ENCODE assay signal across 8 cellular contexts in the genomic region with DNA sequence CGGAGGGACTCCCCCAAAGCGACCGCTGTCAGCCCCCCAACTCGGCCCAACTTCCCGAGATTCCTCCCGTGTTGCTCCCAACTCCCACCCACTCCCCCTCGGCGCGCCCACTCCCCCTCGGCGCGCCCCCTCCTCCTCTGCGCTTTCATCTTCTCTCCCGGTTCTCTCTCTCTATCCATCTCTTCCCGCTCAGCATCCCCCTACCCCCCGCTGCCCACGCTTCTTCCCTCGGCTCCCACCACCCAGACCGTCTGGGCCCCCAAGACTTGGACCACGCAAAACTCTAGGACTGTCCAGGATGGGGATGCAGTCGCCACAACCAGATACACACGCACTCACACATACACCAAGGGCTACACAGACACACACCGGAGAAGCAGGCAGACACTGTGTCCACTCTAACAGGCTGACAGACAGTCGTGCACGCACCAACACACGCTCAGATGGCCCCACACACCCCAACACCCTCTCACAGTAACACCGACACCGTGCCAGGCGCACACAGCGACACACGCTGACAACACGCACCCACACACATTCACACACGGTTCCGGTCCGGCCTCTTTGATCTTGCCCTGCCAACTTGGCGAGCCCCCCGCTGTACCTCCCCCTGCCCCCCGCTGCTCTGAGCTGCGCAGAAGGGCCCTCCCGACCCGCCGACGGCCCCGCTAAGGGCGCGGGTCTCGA. TPM values are rescaled to one million over a fixed set of nuclear protein-coding genes. Genes with fewer than 3 reads are reported as not detected.
DNase-seq lines count a peak whose midpoint lies in the region; ATAC-seq, FAIRE-seq and TF ChIP-seq lines count a peak whose summit lies in the region.

No MANE protein-coding gene starts in this region.

- H3K27ac ChIP-seq in heart right ventricle, result no peak overlapping the region
- H3K27ac ChIP-seq in rectal smooth muscle tissue (ENCODE audit: low read depth, low read length), result no peak overlapping the region

- WGBS in heart right ventricle, 2 donors, result 4 to 6% methylated on average over 47 of the region's 47 CpGs

- H3K4me3 ChIP-seq in heart right ventricle, result peak overlapping the region in 9 of 10 donors; percentile 44 to 65 (median 55)
- H3K4me3 ChIP-seq in rectal smooth muscle tissue (ENCODE audit: low read length), result peak overlapping the region; percentile 53

- H3K36me3 Mint-ChIP-seq in T-helper 1 cell treated with Interleukin-12 subunit alpha and Interleukin-12 subunit beta and Interleukin-4 antibody, amounts not matched to agents 30 μg/mL and 1 μg/mL, for 36 hours (ENCODE audit: low read depth), result peaks cover 2% of the 10 kb centered on the region

- H3K27ac Mint-ChIP-seq in T-helper 1 cell treated with Interleukin-12 subunit alpha and Interleukin-12 subunit beta and Interleukin-4 antibody, amounts not matched to agents 30 μg/mL and 1 μg/mL, for 36 hours, result peak overlapping the region; percentile 26

- peaks cover 74% of the 10 kb centered on the region for H3K27me3 Mint-ChIP-seq in T-helper 1 cell treated with Interleukin-12 subunit alpha and Interleukin-12 subunit beta and Interleukin-4 antibody, amounts not matched to agents 30 μg/mL and 1 μg/mL, for 36 hours (ENCODE audit: low read depth)

- intact Hi-C loops in heart right ventricle (cut with DNase I), result loop anchor here in 5 of 10 donors (1.0 to 10.0 kb wide), 5 partner anchors 20 to 821 kb away; no protein-coding TSS in a partner anchor

- H3K36me3 ChIP-seq in heart right ventricle (no peaks in the 10 kb centered on the region), rectal smooth muscle tissue (ENCODE audit: control insufficient read depth, insufficient read depth, low read length) (no peaks in the 10 kb centered on the region)

- no peak for ATAC-seq in heart right ventricle
- no peak for ATAC-seq in GM19463 (IDR thresholded peaks at IDR 0.05; ENCODE audit: unreplicated experiment)

- H3K9me3 Mint-ChIP-seq in T-helper 1 cell treated with Interleukin-12 subunit alpha and Interleukin-12 subunit beta and Interleukin-4 antibody, amounts not matched to agents 30 μg/mL and 1 μg/mL, for 36 hours, result no peaks in the 10 kb centered on the region

- peaks cover 5% of the 10 kb centered on the region for H3K4me1 Mint-ChIP-seq in T-helper 1 cell treated with Interleukin-12 subunit alpha and Interleukin-12 subunit beta and Interleukin-4 antibody, amounts not matched to agents 30 μg/mL and 1 μg/mL, for 36 hours (ENCODE audit: low read depth)

- no peak overlapping the region for H3K9ac ChIP-seq in rectal smooth muscle tissue (ENCODE audit: low read length)

- H3K9me3 ChIP-seq in heart right ventricle, result no peaks in the 10 kb centered on the region

- H3K4me3 Mint-ChIP-seq in T-helper 1 cell treated with Interleukin-12 subunit alpha and Interleukin-12 subunit beta and Interleukin-4 antibody, amounts not matched to agents 30 μg/mL and 1 μg/mL, for 36 hours, result peak overlapping the region; percentile 41

- DNase-seq in GM20000 (ENCODE audit: low spot score), result peak; percentile 57
- DNase-seq in heart right ventricle, result no peak
- DNase-seq in MV-4-11 (lab: John Stamatoyannopoulos, UW), result no peak
- no peak for DNase-seq in foreskin melanocyte
- no peak for DNase-seq in GM19239 (ENCODE audit: insufficient read length, low spot score)

- TF ChIP-seq CTCF in GM20000 (IDR thresholded peaks at IDR 0.05; ENCODE audit: extremely low read depth, missing control alignments) (no peak), heart right ventricle (IDR thresholded peaks at IDR 0.05) (no peak)

- H3K4me1 ChIP-seq in heart right ventricle (peaks cover 0 to 51% (median 31%) of the 10 kb centered on the region in 9 donors), rectal smooth muscle tissue (ENCODE audit: control insufficient read depth, insufficient read depth, low read length) (no peaks in the 10 kb centered on the region)

- H3K27me3 ChIP-seq in heart right ventricle (peaks cover 7 to 87% (median 65%) of the 10 kb centered on the region in 7 donors), rectal smooth muscle tissue (ENCODE audit: control insufficient read depth, insufficient read depth, low read length) (peaks cover 24% of the 10 kb centered on the region)

- no peak for FAIRE-seq in GM19239 (lab: Jason Lieb, UNC)

RNA-seq across cellular contexts. Expression of a gene that starts 1.1 kb away (rescaled TPM):
- 1 to 10 TPM in 9 of 10 donors, under 1 TPM in 1; 0.77 to 3.4 (median 1.9) TPM for total RNA-seq in heart right ventricle
- 1 to 10 TPM in 1 of 2 donors, under 1 TPM in 1; 0.44 to 1.2 TPM for polyA plus RNA-seq in heart right ventricle
